In the genomic region with DNA sequence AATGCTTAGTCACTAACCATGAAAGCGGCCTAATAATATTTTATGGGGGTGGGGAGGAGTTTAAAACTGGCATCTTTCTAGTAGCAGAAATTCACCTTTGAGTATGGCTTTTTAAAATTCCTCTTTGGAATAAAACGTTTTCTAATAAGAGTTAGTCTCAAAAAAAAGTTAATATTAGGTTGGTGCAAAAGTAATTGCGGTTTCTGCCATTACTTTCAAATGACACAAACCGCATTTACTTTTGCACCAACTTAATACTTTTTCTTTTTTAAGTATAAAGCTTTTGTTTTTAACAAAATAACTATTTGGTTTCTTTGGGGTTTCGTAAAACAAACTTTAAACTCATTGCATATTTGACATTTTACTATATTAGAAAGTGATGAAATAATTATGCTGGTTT, we compare ENCODE assay signal across 2 cellular contexts.
A peak's percentile ranks its signal among the peaks of the same experiment; 100 is the strongest.
TF ChIP-seq lines count a peak whose summit lies in the region.

No MANE protein-coding gene starts in this region.

TF ChIP-seq in GM23338, 12 proteins besides CTCF, POLR2A, EP300 and RAD21:
- TF ChIP-seq POLR2AphosphoS5 (IDR thresholded peaks at IDR 0.05; ENCODE audit: low read depth) (no peak), EZH2 (IDR thresholded peaks at IDR 0.05; ENCODE audit: low read depth, unreplicated experiment) (peak; percentile 10)

TF ChIP-seq in H1, 55 proteins besides CTCF, POLR2A, EP300 and RAD21:
- no peak for TF ChIP-seq TAF7 (optimal IDR thresholded peaks at IDR 0.05; ENCODE audit: borderline replicate concordance, low read depth, low read length)
- no peak for TF ChIP-seq RBBP5 (IDR thresholded peaks at IDR 0.05; ENCODE audit: borderline replicate concordance, low read depth, low read length)
- TF ChIP-seq EZH2 (IDR thresholded peaks at IDR 0.05; ENCODE audit: low read depth, low read length, severe bottlenecking): no peak
- TF ChIP-seq PHF8 (conservative IDR thresholded peaks at IDR 0.05; ENCODE audit: low read depth, low read length): no peak
- no peak for TF ChIP-seq FOSL1 (IDR thresholded peaks at IDR 0.05; ENCODE audit: insufficient read depth, low read depth, low read length)
- TF ChIP-seq JUN (IDR thresholded peaks at IDR 0.05; ENCODE audit: low read depth, low read length): no peak
- no peak for TF ChIP-seq CBX5 (IDR thresholded peaks at IDR 0.05; ENCODE audit: low read depth, low read length)
